In genomic region chr4:722851-723360, GRCh38 we compare ENCODE assay signal across 1 cellular context.
TF ChIP-seq lines count a peak whose summit lies in the region.

No MANE protein-coding gene starts in this region.

TF ChIP-seq in GM12878, 131 proteins besides CTCF, POLR2A, EP300 and RAD21:
- TF ChIP-seq E2F4 (IDR thresholded peaks at IDR 0.05; ENCODE audit: low read depth, low read length), result no peak
- 0 out of 2 replicates have a peak, but pooled peaks have one; percentile 50 for TF ChIP-seq TCF3 (IDR thresholded peaks at IDR 0.05; ENCODE audit: borderline replicate concordance, insufficient read depth, low read depth, low read length)
- no peak for TF ChIP-seq YBX1 (IDR thresholded peaks at IDR 0.05)
- no peak for TF ChIP-seq RELB (IDR thresholded peaks at IDR 0.05; ENCODE audit: low read depth)
- TF ChIP-seq RELA (IDR thresholded peaks at IDR 0.05; ENCODE audit: borderline replicate concordance, partially characterized antibody), result no peak
- no peak for TF ChIP-seq ZBTB33 (IDR thresholded peaks at IDR 0.05)
- no peak for TF ChIP-seq SMC3 (IDR thresholded peaks at IDR 0.05; ENCODE audit: borderline replicate concordance, low read length)
